8 cellular contexts compared by ENCODE assay signal in genomic region chr22:46013460-46014416, GRCh38. TPM values are rescaled to one million over a fixed set of nuclear protein-coding genes. Genes with fewer than 3 reads are reported as not detected.
DNase-seq lines count a peak whose midpoint lies in the region; ATAC-seq and TF ChIP-seq lines count a peak whose summit lies in the region.

No MANE protein-coding gene starts in this region.

- POLR2A ChIA-PET in activated CD8-positive, alpha-beta T cell treated with anti-CD3 and anti-CD28 coated beads, Interleukin-2, amount 10 ng/mL, durations not matched to agents 7 days and 5 days (lab: Charles Lee): interaction anchor here (0.6 to 3.5 kb wide), 4 partner anchors 22 to 283 kb away, joined by 3 to 22 read pairs (median 4); partner anchors contain the start of gene GTSE1

- no peak overlapping the region for H3K27ac ChIP-seq in ectodermal cell (ENCODE audit: insufficient read depth, low read depth, low read length, poor library complexity, severe bottlenecking)

- no peaks in the 10 kb centered on the region for H3K9me3 ChIP-seq in BE2C
- no peaks in the 10 kb centered on the region for H3K9me3 ChIP-seq in ectodermal cell (ENCODE audit: control insufficient read depth, low read length)

- no peaks in the 10 kb centered on the region for H3K36me3 Mint-ChIP-seq in activated CD8-positive, alpha-beta T cell treated with anti-CD3 and anti-CD28 coated beads, Interleukin-2, amount 10 ng/mL, durations not matched to agents 7 days and 5 days (ENCODE audit: low read depth)

- H3K4me3 Mint-ChIP-seq in activated CD8-positive, alpha-beta T cell treated with anti-CD3 and anti-CD28 coated beads, Interleukin-2, amount 10 ng/mL, durations not matched to agents 7 days and 5 days: peak overlapping the region; percentile 81

- no peaks in the 10 kb centered on the region for H3K9me3 Mint-ChIP-seq in activated CD8-positive, alpha-beta T cell treated with anti-CD3 and anti-CD28 coated beads, Interleukin-2, amount 10 ng/mL, durations not matched to agents 7 days and 5 days (ENCODE audit: insufficient read depth)

- H3K36me3 ChIP-seq in BE2C: no peaks in the 10 kb centered on the region
- H3K36me3 ChIP-seq in ectodermal cell (ENCODE audit: control insufficient read depth, insufficient read depth, low read length): no peaks in the 10 kb centered on the region

- H3K27me3 Mint-ChIP-seq in activated CD8-positive, alpha-beta T cell treated with anti-CD3 and anti-CD28 coated beads, Interleukin-2, amount 10 ng/mL, durations not matched to agents 7 days and 5 days (ENCODE audit: low read depth): peaks cover 3% of the 10 kb centered on the region

- H3K27ac Mint-ChIP-seq in activated CD8-positive, alpha-beta T cell treated with anti-CD3 and anti-CD28 coated beads, Interleukin-2, amount 10 ng/mL, durations not matched to agents 7 days and 5 days: peak overlapping the region; percentile 79

- DNase-seq in BE2C (peak; percentile 98), NCI-H82 treated with DMSO at 0.1 percent for 48 hours (lab: John Stamatoyannopoulos, UW; ENCODE audit: unreplicated experiment) (peak; percentile 8), lung microvascular endothelial cell (ENCODE audit: low read depth in 2 of 2) (peak; percentile 79 to 95)
- DNase-seq in activated CD8-positive, alpha-beta T cell treated with anti-CD3 and anti-CD28 coated beads, Interleukin-2, amount 10 ng/mL, durations not matched to agents 7 days and 5 days: peak; percentile 80
- peak; percentile 79 to 93 (median 89) for DNase-seq in stimulated activated CD4-positive, alpha-beta T cell treated with anti-CD3 and anti-CD28 coated beads, TNF-alpha, amount 100 ng/mL, for 24 hours (ENCODE audit: low read depth in 3 of 3)

- ATAC-seq in GM19043 (IDR thresholded peaks at IDR 0.05; ENCODE audit: low read depth, unreplicated experiment): peak; percentile 72
- peak; percentile 84 for ATAC-seq in HG03442 (IDR thresholded peaks at IDR 0.05; ENCODE audit: unreplicated experiment)
- ATAC-seq in activated CD8-positive, alpha-beta T cell treated with anti-CD3 and anti-CD28 coated beads, Interleukin-2, amount 10 ng/mL, durations not matched to agents 7 days and 5 days: peak; percentile 96

- CTCF ChIA-PET in activated CD8-positive, alpha-beta T cell treated with anti-CD3 and anti-CD28 coated beads, Interleukin-2, amount 10 ng/mL, durations not matched to agents 7 days and 5 days (lab: Charles Lee): interaction anchor here (0.9 to 5.6 kb wide), 13 partner anchors 7 to 105 kb away, joined by 3 to 81 read pairs (median 5); no protein-coding TSS in a partner anchor

- H3K4me3 ChIP-seq in BE2C (ENCODE audit: low read depth, low read length) (peak overlapping the region; percentile 61), ectodermal cell (ENCODE audit: insufficient read depth, low read depth, low read length) (peak overlapping the region; percentile 61)

- H3K27me3 ChIP-seq in BE2C (no peaks in the 10 kb centered on the region), ectodermal cell (ENCODE audit: control insufficient read depth, insufficient read depth, low read length, poor library complexity, severe bottlenecking) (no peaks in the 10 kb centered on the region)

- peak; percentile 82 for TF ChIP-seq CTCF in BE2C (IDR thresholded peaks at IDR 0.05; ENCODE audit: low read depth, low read length)

- 7% methylated on average over 56 of the region's 56 CpGs for WGBS in ectodermal cell, 2 experiments

- H3K4me1 ChIP-seq in BE2C: peaks cover 44% of the 10 kb centered on the region
- peaks cover 8% of the 10 kb centered on the region for H3K4me1 ChIP-seq in ectodermal cell (ENCODE audit: control insufficient read depth, insufficient read depth, low read length)

- peaks cover 12% of the 10 kb centered on the region for H3K4me1 Mint-ChIP-seq in activated CD8-positive, alpha-beta T cell treated with anti-CD3 and anti-CD28 coated beads, Interleukin-2, amount 10 ng/mL, durations not matched to agents 7 days and 5 days (ENCODE audit: low read depth)

RNA-seq across cellular contexts. Expression of gene WNT7B, which starts 36.8 kb away (rescaled TPM):
- polyA plus RNA-seq in BE2C (2012; ENCODE audit: insufficient read depth, insufficient read length, low read depth): not detected
- not detected for total RNA-seq in activated CD8-positive, alpha-beta T cell treated with anti-CD3 and anti-CD28 coated beads, Interleukin-2, amount 10 ng/mL, durations not matched to agents 7 days and 5 days
- polyA plus RNA-seq in ectodermal cell (2013, experiment 1 of 4): 10.6 TPM
- polyA plus RNA-seq in ectodermal cell (2013, experiment 2 of 4): 24.3 TPM
- polyA plus RNA-seq in ectodermal cell (2013, experiment 3 of 4): 10.9 TPM
- polyA plus RNA-seq in ectodermal cell (2013, experiment 4 of 4): 15.1 TPM
- not detected in 2 replicates for total RNA-seq in lung microvascular endothelial cell

Comparison
In these comparisons a context has a peak if more than half of its experiments do, and no peak if none do; other contexts are left out.
1. DNase-seq: peak in every context shown above with its lines; median percentile 98 in BE2C; 89 in stimulated activated CD4-positive, alpha-beta T cell treated with anti-CD3 and anti-CD28 coated beads, TNF-alpha, amount 100 ng/mL, for 24 hours; 87 in lung microvascular endothelial cell; 80 in activated CD8-positive, alpha-beta T cell treated with anti-CD3 and anti-CD28 coated beads, Interleukin-2, amount 10 ng/mL, durations not matched to agents 7 days and 5 days; 8 in NCI-H82 treated with DMSO at 0.1 percent for 48 hours.